In genomic region chr17:61627658-61628057, GRCh38 we compare ENCODE assay signal across 27 cellular contexts. TPM values are rescaled to one million over a fixed set of nuclear protein-coding genes. Genes with fewer than 3 reads are reported as not detected.
A peak's percentile ranks its signal among the peaks of the same experiment; 100 is the strongest.
DNase-seq lines count a peak whose midpoint lies in the region; ATAC-seq, FAIRE-seq and TF ChIP-seq lines count a peak whose summit lies in the region.
"Had no signal": no experiment of that assay in that cellular context is flagged by ENCODE, and none has a peak within 500 bp of the region (broad histone marks: within the 10 kb centered on the region; RNA-seq: fewer than 3 reads in every experiment).

No MANE protein-coding gene starts in this region.

- ATAC-seq in A549: no peak
- peak; percentile 38; the same call in 1 of the 2 replicates for ATAC-seq in WTC11
- ATAC-seq in naive thymus-derived CD8-positive, alpha-beta T cell: no peak
- ATAC-seq in GM21515 (IDR thresholded peaks at IDR 0.05; ENCODE audit: unreplicated experiment): no peak
- ATAC-seq: GM12878 had no signal

- H3K4me2 ChIP-seq in A549: no peak overlapping the region

- TF ChIP-seq RAD21 in A549 (conservative IDR thresholded peaks at IDR 0.05 in 1 of 2, IDR thresholded peaks at IDR 0.05 in 1 of 2): no peak

- H3K36me3 Mint-ChIP-seq in WTC11: no peaks in the 10 kb centered on the region
- H3K36me3 Mint-ChIP-seq in naive thymus-derived CD8-positive, alpha-beta T cell: no peaks in the 10 kb centered on the region
- H3K36me3 Mint-ChIP-seq: CD4-positive, CD25-positive, alpha-beta regulatory T cell; CD8-positive, alpha-beta memory T cell had no signal

- H3K9me3 ChIP-seq in A549 (0 out of 3 replicates have a peak, but pooled peaks cover 5% of the 10 kb centered on the region), iPS-20b (ENCODE audit: insufficient read depth, low read depth, low read length) (no peaks in the 10 kb centered on the region)
- H3K9me3 ChIP-seq: BE2C, HAP-1 had no signal

- H3K27me3 Mint-ChIP-seq in WTC11 (ENCODE audit: low read depth): no peaks in the 10 kb centered on the region
- peaks cover 15 to 55% (median 25%) of the 10 kb centered on the region in 5 donors for H3K27me3 Mint-ChIP-seq in naive thymus-derived CD8-positive, alpha-beta T cell

- no peak overlapping the region for H3K9ac ChIP-seq in iPS-20b (ENCODE audit: low read depth, low read length)
- H3K9ac ChIP-seq: GM23248 had no signal

- H3K4me1 ChIP-seq in A549: no peaks in the 10 kb centered on the region
- H3K4me1 ChIP-seq in iPS-20b (ENCODE audit: insufficient read depth, low read length): peaks cover 8% of the 10 kb centered on the region; the same call in 1 of the 2 replicates
- H3K4me1 ChIP-seq: BE2C, HAP-1 had no signal

- CTCF ChIA-PET in A549 (lab: Yijun Ruan, JAX): interaction anchor here (0.6 kb wide), 1 partner anchor 246 kb away, joined by 3 read pairs; no protein-coding TSS in a partner anchor
- CTCF ChIA-PET in WTC11 (lab: Charles Lee): no interaction called here

- H3K4me1 Mint-ChIP-seq in WTC11: peaks cover 16% of the 10 kb centered on the region
- H3K4me1 Mint-ChIP-seq in naive thymus-derived CD8-positive, alpha-beta T cell: no peaks in the 10 kb centered on the region
- H3K4me1 Mint-ChIP-seq: CD4-positive, CD25-positive, alpha-beta regulatory T cell; CD8-positive, alpha-beta memory T cell had no signal

- no peak overlapping the region for H3K27ac Mint-ChIP-seq in WTC11
- peak overlapping the region in 1 of 10 donors; percentile 77 for H3K27ac Mint-ChIP-seq in naive thymus-derived CD8-positive, alpha-beta T cell
- H3K27ac Mint-ChIP-seq: CD8-positive, alpha-beta memory T cell had no signal

- DNase-seq in A549 (ENCODE audit: low read depth in 1 of 2, low spot score in 1 of 2): no peak
- DNase-seq in H54 (ENCODE audit: insufficient read length, low spot score): no peak
- DNase-seq in WTC11 (ENCODE audit: low spot score): no peak
- no peak for DNase-seq in retina
- no peak for DNase-seq in NCI-H1930 (lab: John Stamatoyannopoulos, UW)
- no peak for DNase-seq in naive thymus-derived CD8-positive, alpha-beta T cell
- DNase-seq: ACHN; BE2C; C1 segment of cervical spinal cord; CD4-positive, CD25-positive, alpha-beta regulatory T cell; CD8-positive, alpha-beta memory T cell; COR-L47; DMS 273 treated with DMSO at 0.1 percent for 48 hours; DMS53; DND-41; EL; GM23248; IMR-90; KG1 had no signal

- H3K27ac ChIP-seq in A549: no peak overlapping the region
- no peak overlapping the region for H3K27ac ChIP-seq in iPS-20b (ENCODE audit: low read length)
- H3K27ac ChIP-seq: GM23248, HL-60 had no signal

- TF ChIP-seq EP300 in A549 (IDR thresholded peaks at IDR 0.05): no peak; a peak in 1 of 5 replicates

- H3K27me3 ChIP-seq in iPS-20b (ENCODE audit: insufficient read depth, low read length): no peaks in the 10 kb centered on the region
- H3K27me3 ChIP-seq: BE2C had no signal

- TF ChIP-seq CTCF in A549 (IDR thresholded peaks at IDR 0.05): no peak
- TF ChIP-seq CTCF in WTC11 (IDR thresholded peaks at IDR 0.05): no peak

- POLR2A ChIA-PET in A549 (lab: Yijun Ruan, JAX): no interaction called here
- POLR2A ChIA-PET in WTC11 (lab: Charles Lee): no interaction called here
- POLR2A ChIA-PET in naive thymus-derived CD8-positive, alpha-beta T cell (lab: Charles Lee): no interaction called here

- TF ChIP-seq POLR2A in A549 (IDR thresholded peaks at IDR 0.05; ENCODE audit: low read length) (no peak), H54 (IDR thresholded peaks at IDR 0.05; ENCODE audit: low read depth, low read length) (no peak)

- H3K4me3 Mint-ChIP-seq in WTC11: no peak overlapping the region
- no peak overlapping the region for H3K4me3 Mint-ChIP-seq in naive thymus-derived CD8-positive, alpha-beta T cell
- H3K4me3 Mint-ChIP-seq: CD4-positive, CD25-positive, alpha-beta regulatory T cell; CD8-positive, alpha-beta memory T cell had no signal

- no peak overlapping the region for H3K4me3 ChIP-seq in A549
- 0 out of 2 replicates have a peak overlapping the region, but pooled peaks have one; percentile 16 for H3K4me3 ChIP-seq in iPS-20b (ENCODE audit: low read length)
- H3K4me3 ChIP-seq: GM12878, GM23248, HAP-1 had no signal

- peaks cover 8% of the 10 kb centered on the region for H3K9me3 Mint-ChIP-seq in WTC11
- H3K9me3 Mint-ChIP-seq in naive thymus-derived CD8-positive, alpha-beta T cell: no peaks in the 10 kb centered on the region
- H3K9me3 Mint-ChIP-seq: CD8-positive, alpha-beta memory T cell had no signal

- H3K36me3 ChIP-seq in iPS-20b (ENCODE audit: insufficient read depth, low read depth, low read length): no peaks in the 10 kb centered on the region
- H3K36me3 ChIP-seq: BE2C, HAP-1 had no signal

- 23% methylated on average over 2 of the region's 2 CpGs for WGBS in A549 (ENCODE audit: missing lambda C conversion rate)

- FAIRE-seq in A549 (lab: Jason Lieb, UNC): no peak
- FAIRE-seq in H54 (lab: Jason Lieb, UNC): peak; percentile 61
- FAIRE-seq: GM12878, GM19239 had no signal

TF ChIP-seq in A549, 52 proteins besides CTCF, POLR2A, EP300 and RAD21:
- TF ChIP-seq MAFK (IDR thresholded peaks at IDR 0.05; ENCODE audit: partially characterized antibody) (peak; percentile 34), ZNF302 (CRISPR knock-in tag; IDR thresholded peaks at IDR 0.05) (no peak), HEYL (CRISPR knock-in tag; IDR thresholded peaks at IDR 0.05) (no peak)

TF ChIP-seq in WTC11, 78 proteins besides CTCF, POLR2A, EP300 and RAD21:
- no peak for TF ChIP-seq GRHL2 (CRISPR knock-in tag; IDR thresholded peaks at IDR 0.05; ENCODE audit: insufficient replicate concordance, severe bottlenecking)
- no peak for TF ChIP-seq ZNF317 (CRISPR knock-in tag; IDR thresholded peaks at IDR 0.05; ENCODE audit: borderline replicate concordance, low read depth)
- no peak for TF ChIP-seq RELA (CRISPR knock-in tag; IDR thresholded peaks at IDR 0.05; ENCODE audit: borderline replicate concordance)
- no peak for TF ChIP-seq NFE2L1 (CRISPR knock-in tag; IDR thresholded peaks at IDR 0.05)
- no peak for TF ChIP-seq NR3C1 (CRISPR knock-in tag; conservative IDR thresholded peaks at IDR 0.05; ENCODE audit: low read depth)
- TF ChIP-seq ERG (CRISPR knock-in tag; IDR thresholded peaks at IDR 0.05): no peak
- no peak for TF ChIP-seq KAT7 (CRISPR knock-in tag; IDR thresholded peaks at IDR 0.05; ENCODE audit: borderline replicate concordance)
- no peak for TF ChIP-seq AR (CRISPR knock-in tag; IDR thresholded peaks at IDR 0.05)

RNA-seq across cellular contexts. Expression of gene NACA2, which starts 36.6 kb away (rescaled TPM):
- polyA plus RNA-seq in A549 (2011; rRNA removed) (0.34 and 0.86 TPM in 2 replicates), A549 (2017; fragmentation: RNase III; extraction: RNeasy Plus Mini Kit Qiagen cat#74134 plus additional on column Dnase treatment) (0.39 to 0.70 TPM (median 0.40 TPM) in 3 replicates)
- not detected in 2 replicates for polyA plus RNA-seq in A549 (2012; cell fraction: cytosol; rRNA removed)
- polyA plus RNA-seq in A549 (2012; cell fraction: nucleus; rRNA removed): not detected in 2 replicates
- not detected in 2 replicates for polyA minus RNA-seq in A549 (2011; rRNA and poly(A)+ RNA removed)
- total RNA-seq in WTC11 (2021): not detected in 3 replicates
- not detected for total RNA-seq in naive thymus-derived CD8-positive, alpha-beta T cell
- polyA plus RNA-seq in naive thymus-derived CD8-positive, alpha-beta T cell: not detected
- total RNA-seq: A172; CD4-positive, CD25-positive, alpha-beta regulatory T cell; CD8-positive, alpha-beta memory T cell; GM12878; GM23248; HT1080; IMR-90 had no signal
- polyA plus RNA-seq: CD4-positive, CD25-positive, alpha-beta regulatory T cell; CD8-positive, alpha-beta memory T cell; GM23248; IMR-90 had no signal
